17 cellular contexts compared by ENCODE assay signal in genomic region chr18:72056171-72056570, GRCh38.
A peak's percentile ranks its signal among the peaks of the same experiment; 100 is the strongest.
DNase-seq lines count a peak whose midpoint lies in the region; ATAC-seq and TF ChIP-seq lines count a peak whose summit lies in the region.
"Had no signal": no experiment of that assay in that cellular context is flagged by ENCODE, and none has a peak within 500 bp of the region (broad histone marks: within the 10 kb centered on the region; RNA-seq: fewer than 3 reads in every experiment).

No MANE protein-coding gene starts in this region.

- no peak for TF ChIP-seq CTCF in SU-DHL-6 (IDR thresholded peaks at IDR 0.05; ENCODE audit: insufficient read depth, low read length, poor library complexity, severe bottlenecking)

- no peak overlapping the region for H3K27ac ChIP-seq in SU-DHL-6 (ENCODE audit: low read depth, low read length)
- H3K27ac ChIP-seq: BLaER1 had no signal

- H2AFZ ChIP-seq in SU-DHL-6 (ENCODE audit: low read depth, low read length, severe bottlenecking), result peak overlapping the region; percentile 32

- peak; percentile 65 for ATAC-seq in HG02610 (IDR thresholded peaks at IDR 0.05; ENCODE audit: unreplicated experiment)
- no peak for ATAC-seq in GM21367 (IDR thresholded peaks at IDR 0.05; ENCODE audit: unreplicated experiment)
- ATAC-seq: CD8-positive, alpha-beta T cell; Panc1; SK-N-SH treated with all-trans-retinoic acid at 6 μM for 48 hours had no signal

- POLR2A ChIA-PET in HEK293T (lab: Yijun Ruan, JAX), result no interaction called here

- H3K4me2 ChIP-seq in SU-DHL-6 (ENCODE audit: low read depth, low read length, poor library complexity, severe bottlenecking), result no peak overlapping the region
- H3K4me2 ChIP-seq: BLaER1 had no signal

- H3K27me3 ChIP-seq in SU-DHL-6 (ENCODE audit: low read length), result no peaks in the 10 kb centered on the region
- H3K27me3 ChIP-seq: BLaER1 had no signal

- no peaks in the 10 kb centered on the region for H3K36me3 ChIP-seq in SU-DHL-6 (ENCODE audit: low read length)
- H3K36me3 ChIP-seq: BLaER1 had no signal

- H3F3A ChIP-seq in SU-DHL-6 (ENCODE audit: insufficient read depth), result no peaks in the 10 kb centered on the region

- DNase-seq in NCI-H2081 (lab: John Stamatoyannopoulos, UW) (peak; percentile 1 to 41), NCI-H2081 treated with DMSO at 0.1 percent for 48 hours (lab: John Stamatoyannopoulos, UW) (no peak), NCI-H1436 (lab: John Stamatoyannopoulos, UW) (peak; percentile 79), SIG-M5 treated with dmso at 0.1 percent for 504 hours (lab: John Stamatoyannopoulos, UW; ENCODE audit: unreplicated experiment) (no peak), HEK293T (ENCODE audit: extremely low spot score) (no peak)
- DNase-seq: CD8-positive, alpha-beta T cell; DMS79; Kasumi-1; NCI-H1930; NCI-H446; NCI-H82 had no signal

- no peaks in the 10 kb centered on the region for H3K79me2 ChIP-seq in SU-DHL-6 (ENCODE audit: insufficient read depth, low read length)

- no peaks in the 10 kb centered on the region for H4K20me1 ChIP-seq in SU-DHL-6 (ENCODE audit: low read depth, low read length)
- H4K20me1 ChIP-seq: BLaER1 had no signal

- no peaks in the 10 kb centered on the region for H3K9me2 ChIP-seq in SU-DHL-6 (replicated peaks; ENCODE audit: insufficient read depth, low read length)

- CTCF ChIA-PET in HEK293T (lab: Yijun Ruan, JAX), result no interaction called here

- H3K9ac ChIP-seq in SU-DHL-6 (ENCODE audit: low read length), result no peak overlapping the region
- H3K9ac ChIP-seq: BLaER1 had no signal

- H3K9me3 ChIP-seq in SU-DHL-6 (ENCODE audit: insufficient read depth, low read length), result no peaks in the 10 kb centered on the region
- H3K9me3 ChIP-seq: BLaER1 had no signal

- H3K4me3 ChIP-seq in SU-DHL-6 (ENCODE audit: insufficient read depth, low read length, poor library complexity, severe bottlenecking), result no peak overlapping the region
- H3K4me3 ChIP-seq: BLaER1 had no signal

TF ChIP-seq in HEK293T, 16 proteins besides CTCF, POLR2A, EP300 and RAD21:
- no peak for TF ChIP-seq ZNF384 (IDR thresholded peaks at IDR 0.05)
- TF ChIP-seq ELF4 (IDR thresholded peaks at IDR 0.05), result no peak
- TF ChIP-seq FOXK2 (IDR thresholded peaks at IDR 0.05), result no peak
- TF ChIP-seq FOXA1 (IDR thresholded peaks at IDR 0.05), result no peak
- TF ChIP-seq FOXM1 (IDR thresholded peaks at IDR 0.05; ENCODE audit: borderline replicate concordance), result no peak
- no peak for TF ChIP-seq NFRKB (IDR thresholded peaks at IDR 0.05)

Comparison
In these comparisons a context has a peak if more than half of its experiments do, and no peak if none do; other contexts are left out.
1. DNase-seq: peak in NCI-H2081 (2 of 2) and NCI-H1436 (single experiment); none in NCI-H2081 treated with DMSO at 0.1 percent for 48 hours (single experiment), SIG-M5 treated with dmso at 0.1 percent for 504 hours (single experiment) and HEK293T (single experiment).